ENCODE assay signal across 18 cellular contexts in the genomic region with DNA sequence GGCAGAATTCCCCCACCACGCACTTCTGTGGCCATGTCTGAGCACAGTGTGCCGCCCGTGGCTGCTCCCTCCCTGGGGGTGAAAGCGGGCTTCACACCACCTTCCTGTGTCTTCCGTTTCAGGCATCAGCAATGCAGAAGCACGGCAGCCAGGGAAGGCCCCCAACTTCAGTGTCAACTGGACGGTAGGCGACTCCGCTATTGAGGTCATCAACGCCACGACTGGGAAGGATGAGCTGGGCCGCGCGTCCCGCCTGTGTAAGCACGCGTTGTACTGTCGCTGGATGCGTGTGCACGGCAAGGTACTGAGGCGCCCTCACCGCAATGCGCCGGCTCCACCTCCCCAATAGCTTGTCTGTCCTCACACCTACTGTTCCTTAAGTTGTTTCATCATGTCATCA.
"Had no signal": no experiment of that assay in that cellular context is flagged by ENCODE, and none has a peak within 500 bp of the region (broad histone marks: within the 10 kb centered on the region; RNA-seq: fewer than 3 reads in every experiment).

No MANE protein-coding gene starts in this region.

- H3K27ac Mint-ChIP-seq: naive thymus-derived CD4-positive, alpha-beta T cell had no signal

- DNase-seq: cortex of kidney; dorsolateral prefrontal cortex; effector CD8-positive, alpha-beta T cell; heart right ventricle; hypothalamus; kidney glomerular epithelial cell; mesendoderm; naive thymus-derived CD4-positive, alpha-beta T cell; posterior cingulate gyrus; spleen; stimulated activated CD4-positive, alpha-beta T cell treated with anti-CD3 and anti-CD28 coated beads, Interleukin-15, amount 100 ng/mL, for 24 hours; stimulated activated CD4-positive, alpha-beta T cell treated with anti-CD3 and anti-CD28 coated beads, Interleukin-1b, Interleukin-23, amount 100 ng/mL, for 48 hours; stimulated activated CD4-positive, alpha-beta T cell treated with anti-CD3 and anti-CD28 coated beads, Interleukin-4, amount 100 ng/mL, for 4 hours; stimulated activated naive CD4-positive, alpha-beta T cell; stomach; substantia nigra; transverse colon had no signal

- H3K27me3 ChIP-seq: dorsolateral prefrontal cortex, heart right ventricle, spleen, transverse colon had no signal

- H3K27ac ChIP-seq: dorsolateral prefrontal cortex, heart right ventricle, spleen, thoracic aorta, transverse colon had no signal

- H3K4me1 ChIP-seq: heart right ventricle, spleen, stomach, transverse colon had no signal

- ATAC-seq: naive thymus-derived CD4-positive, alpha-beta T cell had no signal

- H3K4me3 ChIP-seq: dorsolateral prefrontal cortex, heart right ventricle, spleen, stomach, thoracic aorta, transverse colon had no signal

- H3K4me3 Mint-ChIP-seq: naive thymus-derived CD4-positive, alpha-beta T cell had no signal

- H3K27me3 Mint-ChIP-seq: naive thymus-derived CD4-positive, alpha-beta T cell had no signal
